ENCODE assay signal across 20 cellular contexts in genomic region chr6:90397047-90397446, GRCh38.
A peak's percentile ranks its signal among the peaks of the same experiment; 100 is the strongest.
DNase-seq lines count a peak whose midpoint lies in the region; ATAC-seq, FAIRE-seq and TF ChIP-seq lines count a peak whose summit lies in the region.
"Had no signal": no experiment of that assay in that cellular context is flagged by ENCODE, and none has a peak within 500 bp of the region (broad histone marks: within the 10 kb centered on the region; RNA-seq: fewer than 3 reads in every experiment).

No MANE protein-coding gene starts in this region.

- no peak overlapping the region for H2AFZ ChIP-seq in PC-3 (ENCODE audit: low read length)
- H2AFZ ChIP-seq in K562 (ENCODE audit: low read depth, low read length) = no peak overlapping the region

- no peak for TF ChIP-seq CTCF in PC-3 (conservative IDR thresholded peaks at IDR 0.05; ENCODE audit: low read depth, low read length)
- TF ChIP-seq CTCF in K562 (IDR thresholded peaks at IDR 0.05 in 2 of 3, conservative IDR thresholded peaks at IDR 0.05 in 1 of 3; ENCODE audit: insufficient read depth in 2 of 3, low read depth in 1 of 3, low read length in 3 of 3) = no peak

- H3K4me1 Mint-ChIP-seq in activated T-cell treated with anti-CD3 and anti-CD28 coated beads, Interleukin-2, amount 50 U/mL, for 72 hours (ENCODE audit: low read depth) = peaks cover 97% of the 10 kb centered on the region
- peaks cover 37 to 62% of the 10 kb centered on the region in 2 donors for H3K4me1 Mint-ChIP-seq in stimulated activated naive B cell treated with anti-CD40 and anti-IgM and Interleukin-4, amounts not matched to agents 10 μg/mL and 1 μg/mL and 100 μg/mL, for 72 hours

- H3K4me2 ChIP-seq in PC-3 (ENCODE audit: low read length) = no peak overlapping the region
- no peak overlapping the region for H3K4me2 ChIP-seq in K562 (ENCODE audit: insufficient read depth, low read length)

- no peak for ATAC-seq in activated T-cell treated with anti-CD3 and anti-CD28 coated beads, Interleukin-2, amount 50 U/mL, for 72 hours (replicated peaks in 1 of 2)
- ATAC-seq in PC-3 = no peak
- ATAC-seq in K562 = peak; percentile 61
- ATAC-seq in stimulated activated naive B cell treated with anti-CD40 and anti-IgM and Interleukin-4, amounts not matched to agents 10 μg/mL and 1 μg/mL and 100 μg/mL, for 72 hours (replicated peaks) = no peak
- ATAC-seq in activated CD4-positive, CD25-positive, alpha-beta regulatory T cell treated with anti-CD3 and anti-CD28 coated beads, Interleukin-2, amount 50 U/mL, for 24 hours = no peak

- H3K4me1 ChIP-seq in PC-3 (ENCODE audit: insufficient read depth, low read length) (peaks cover 22% of the 10 kb centered on the region), K562 (replicated peaks in 1 of 2; ENCODE audit: control insufficient read depth in 2 of 2, insufficient read depth in 2 of 2, low read length in 2 of 2) (peaks cover 13 to 17% of the 10 kb centered on the region in 2 experiments; a peak in 3 of 5 replicates)

- CTCF ChIA-PET in PC-3 (lab: Charles Lee) = no interaction called here
- CTCF ChIA-PET in K562 (lab: Yijun Ruan, JAX; ENCODE audit: low intra/inter-chr PET ratio) = no interaction called here

- H3K4me3 ChIP-seq in PC-3 (ENCODE audit: low read length) (no peak overlapping the region), K562 (no peak overlapping the region)
- H3K4me3 ChIP-seq: left ventricle myocardium inferior, thoracic aorta had no signal

- peak overlapping the region; percentile 92 for H3K27ac Mint-ChIP-seq in activated T-cell treated with anti-CD3 and anti-CD28 coated beads, Interleukin-2, amount 50 U/mL, for 72 hours
- peak overlapping the region; percentile 80 for H3K27ac Mint-ChIP-seq in stimulated activated naive B cell treated with anti-CD40 and anti-IgM and Interleukin-4, amounts not matched to agents 10 μg/mL and 1 μg/mL and 100 μg/mL, for 72 hours

- no peaks in the 10 kb centered on the region for H3K79me2 ChIP-seq in PC-3 (ENCODE audit: low read length)
- no peaks in the 10 kb centered on the region for H3K79me2 ChIP-seq in K562 (ENCODE audit: control insufficient read depth, insufficient read depth, low read length)

- in situ Hi-C loops in K562 (cut with MboI) = no loop called here

- intact Hi-C loops in PC-3 (cut with micrococcal nuclease) = loop anchor here (10.0 kb wide), 1 partner anchor 302 kb away; no protein-coding TSS in a partner anchor
- intact Hi-C loops in K562 (cut with micrococcal nuclease) = loop anchor here (5.0 to 10.0 kb wide), 2 partner anchors 182 to 455 kb away; no protein-coding TSS in a partner anchor

- H3K9ac ChIP-seq in PC-3 (ENCODE audit: low read length) = peak overlapping the region; percentile 23; the same call in 1 of the 2 replicates
- no peak overlapping the region; a peak in 1 of 4 replicates for H3K9ac ChIP-seq in K562 (ENCODE audit: insufficient read depth in 1 of 2, low read depth in 2 of 2, low read length in 2 of 2)

- H3K4me3 Mint-ChIP-seq in activated T-cell treated with anti-CD3 and anti-CD28 coated beads, Interleukin-2, amount 50 U/mL, for 72 hours = peak overlapping the region; percentile 75 to 76
- H3K4me3 Mint-ChIP-seq in stimulated activated naive B cell treated with anti-CD40 and anti-IgM and Interleukin-4, amounts not matched to agents 10 μg/mL and 1 μg/mL and 100 μg/mL, for 72 hours = peak overlapping the region; percentile 27 to 66
- H3K4me3 Mint-ChIP-seq: CD8-positive, alpha-beta T cell had no signal

- H3K9me3 ChIP-seq in PC-3 (ENCODE audit: low read length) = no peaks in the 10 kb centered on the region
- no peaks in the 10 kb centered on the region for H3K9me3 ChIP-seq in K562 (replicated peaks; ENCODE audit: control insufficient read depth, insufficient read depth, low read depth, low read length)
- H3K9me3 ChIP-seq: left ventricle myocardium inferior, neutrophil, thoracic aorta had no signal

- peak; percentile 46 for TF ChIP-seq EP300 in K562 (IDR thresholded peaks at IDR 0.05; ENCODE audit: low read length)

- no peak for TF ChIP-seq RAD21 in K562 (CRISPR knock-in tag; conservative IDR thresholded peaks at IDR 0.05 in 1 of 2, IDR thresholded peaks at IDR 0.05 in 1 of 2)

- peak; percentile 48 for FAIRE-seq in K562 (lab: Jason Lieb, UNC)

- BruUV-seq in PC-3 (replicated peaks; lab: Mats Ljungman, UMichigan) (no TSS peak), K562 (replicated peaks; lab: Mats Ljungman, UMichigan) (no TSS peak)

- H3K27ac ChIP-seq in PC-3 (ENCODE audit: low read length) (peak overlapping the region; percentile 88), K562 (ENCODE audit: extremely low read depth, low read depth, low read length) (no peak overlapping the region)
- H3K27ac ChIP-seq: HL-60, left ventricle myocardium inferior, neutrophil, thoracic aorta had no signal

- H3K27me3 Mint-ChIP-seq in activated T-cell treated with anti-CD3 and anti-CD28 coated beads, Interleukin-2, amount 50 U/mL, for 72 hours (ENCODE audit: low read depth) = no peaks in the 10 kb centered on the region
- no peaks in the 10 kb centered on the region for H3K27me3 Mint-ChIP-seq in stimulated activated naive B cell treated with anti-CD40 and anti-IgM and Interleukin-4, amounts not matched to agents 10 μg/mL and 1 μg/mL and 100 μg/mL, for 72 hours

- no peak for TF ChIP-seq POLR2A in K562 (conservative IDR thresholded peaks at IDR 0.05)

- H3K9me1 ChIP-seq in K562 (ENCODE audit: control insufficient read depth, insufficient read depth, low read length) = no peaks in the 10 kb centered on the region

- no peaks in the 10 kb centered on the region for H3F3A ChIP-seq in PC-3 (ENCODE audit: low read length, unreplicated experiment)

- no peak for DNase-seq in activated T-cell treated with anti-CD3 and anti-CD28 coated beads, Interleukin-2, amount 50 U/mL, for 72 hours
- DNase-seq in activated T-cell treated with anti-CD3 and anti-CD28 coated beads for 4 hours = no peak
- DNase-seq in PC-3 = no peak
- peak in 3 of 4 experiments; percentile 33 to 46 (median 41) for DNase-seq in K562 (ENCODE audit: extremely low read depth in 1 of 4, low spot score in 3 of 4)
- DNase-seq in stimulated activated naive B cell treated with anti-CD40 and anti-IgM and Interleukin-4, amounts not matched to agents 10 μg/mL and 1 μg/mL and 100 μg/mL, for 72 hours = no peak
- DNase-seq in COLO829 (ENCODE audit: low spot score) = no peak
- DNase-seq: activated gamma-delta T cell; CD8-positive, alpha-beta T cell; DND-41; effector memory CD4-positive, alpha-beta T cell; IMR-90; left ventricle myocardium inferior; NCI-H187 treated with DMSO at 0.1 percent for 48 hours; NK-92 treated with Interleukin-12 subunit alpha and Interleukin-12 subunit beta, amount 100 ng/mL, for 24 hours; stimulated activated CD4-positive, alpha-beta T cell treated with anti-CD3 and anti-CD28 coated beads, Interleukin-12 subunit alpha, Interleukin-12 subunit beta, amount 100 ng/mL, for 4 hours; stimulated activated CD8-positive, alpha-beta memory T cell treated with anti-CD3 and anti-CD28 coated beads, Interleukin-4, amount 100 ng/mL, for 48 hours had no signal

- no peaks in the 10 kb centered on the region for H4K20me1 ChIP-seq in PC-3 (ENCODE audit: low read length)
- no peaks in the 10 kb centered on the region; the same call in 1 of the 2 replicates for H4K20me1 ChIP-seq in K562 (replicated peaks; ENCODE audit: control insufficient read depth, insufficient read depth, low read length)

- POLR2A ChIA-PET in PC-3 (lab: Charles Lee; ENCODE audit: unreplicated experiment) = no interaction called here
- POLR2A ChIA-PET in K562 (lab: Yijun Ruan, JAX) = interaction anchor here (0.6 to 1.5 kb wide), 4 partner anchors 16 to 83 kb away, joined by 3 to 5 read pairs (median 3); no protein-coding TSS in a partner anchor

- WGBS in K562 (ENCODE audit: insufficient coverage, low coverage, missing lambda C conversion rate) = 5% methylated on average over 4 of the region's 4 CpGs

- no peaks in the 10 kb centered on the region for H3K9me2 ChIP-seq in PC-3 (replicated peaks; ENCODE audit: low read length)

- H3K27me3 ChIP-seq in PC-3 (ENCODE audit: low read length) = no peaks in the 10 kb centered on the region
- H3K27me3 ChIP-seq in K562 (ENCODE audit: control insufficient read depth in 2 of 2, insufficient read depth in 2 of 2, low read length in 2 of 2) = no peaks in the 10 kb centered on the region; a peak in 1 of 5 replicates

- H3K9me3 Mint-ChIP-seq in activated T-cell treated with anti-CD3 and anti-CD28 coated beads, Interleukin-2, amount 50 U/mL, for 72 hours = no peaks in the 10 kb centered on the region
- H3K9me3 Mint-ChIP-seq in stimulated activated naive B cell treated with anti-CD40 and anti-IgM and Interleukin-4, amounts not matched to agents 10 μg/mL and 1 μg/mL and 100 μg/mL, for 72 hours = no peaks in the 10 kb centered on the region
- H3K9me3 Mint-ChIP-seq: CD8-positive, alpha-beta T cell had no signal

- H3K36me3 ChIP-seq in PC-3 (ENCODE audit: low read depth, low read length) = no peaks in the 10 kb centered on the region
- no peaks in the 10 kb centered on the region for H3K36me3 ChIP-seq in K562 (ENCODE audit: control insufficient read depth, insufficient read depth, low read length)
- H3K36me3 ChIP-seq: left ventricle myocardium inferior, neutrophil, thoracic aorta had no signal

- H3K36me3 Mint-ChIP-seq in activated T-cell treated with anti-CD3 and anti-CD28 coated beads, Interleukin-2, amount 50 U/mL, for 72 hours (ENCODE audit: insufficient read depth in 2 of 2) = peaks cover 0 to 2% of the 10 kb centered on the region in 2 donors
- no peaks in the 10 kb centered on the region for H3K36me3 Mint-ChIP-seq in stimulated activated naive B cell treated with anti-CD40 and anti-IgM and Interleukin-4, amounts not matched to agents 10 μg/mL and 1 μg/mL and 100 μg/mL, for 72 hours
- H3K36me3 Mint-ChIP-seq: CD8-positive, alpha-beta T cell had no signal

TF ChIP-seq in K562, 482 proteins besides CTCF, POLR2A, EP300 and RAD21 (continues in another document):
- no peak for TF ChIP-seq KLF1 (tag; IDR thresholded peaks at IDR 0.05)
- TF ChIP-seq POLR2AphosphoS5 (IDR thresholded peaks at IDR 0.05; ENCODE audit: control insufficient read depth, insufficient read depth, low read depth, low read length) = 0 out of 2 replicates have a peak, but pooled peaks have one; percentile 23
- TF ChIP-seq ZNF436 (CRISPR knock-in tag; IDR thresholded peaks at IDR 0.05) = no peak

Comparison
In these comparisons a context has a peak if more than half of its experiments do, and no peak if none do; other contexts are left out.
1. DNase-seq: peak in K562 (3 of 4); none in activated T-cell treated with anti-CD3 and anti-CD28 coated beads, Interleukin-2, amount 50 U/mL, for 72 hours (0 of 2), activated T-cell treated with anti-CD3 and anti-CD28 coated beads for 4 hours (single experiment), PC-3 (single experiment), stimulated activated naive B cell treated with anti-CD40 and anti-IgM and Interleukin-4, amounts not matched to agents 10 μg/mL and 1 μg/mL and 100 μg/mL, for 72 hours (single experiment) and COLO829 (single experiment).